In the genomic region with DNA sequence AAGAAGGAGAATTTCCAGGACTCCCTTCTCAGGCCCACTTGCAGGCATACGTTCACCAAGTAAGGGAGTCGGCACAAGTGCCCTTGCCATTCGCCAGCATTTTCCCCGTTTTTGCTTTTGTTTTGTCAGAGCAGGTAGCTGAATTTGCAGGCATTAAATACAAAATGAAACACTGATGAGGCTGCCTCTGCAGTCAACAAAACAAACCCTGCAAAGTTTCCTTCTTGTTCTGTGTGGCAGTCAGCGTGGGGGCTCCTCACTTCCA, we compare ENCODE assay signal across 1 cellular context.
TF ChIP-seq lines count a peak whose summit lies in the region.

No MANE protein-coding gene starts in this region.

TF ChIP-seq in GM12878, 131 proteins besides CTCF, POLR2A, EP300 and RAD21:
- TF ChIP-seq NFXL1 (IDR thresholded peaks at IDR 0.05; ENCODE audit: borderline replicate concordance) (no peak), STAT1 (conservative IDR thresholded peaks at IDR 0.05) (no peak)
